Comparison of ENCODE assay signal across 17 cellular contexts in the genomic region with DNA sequence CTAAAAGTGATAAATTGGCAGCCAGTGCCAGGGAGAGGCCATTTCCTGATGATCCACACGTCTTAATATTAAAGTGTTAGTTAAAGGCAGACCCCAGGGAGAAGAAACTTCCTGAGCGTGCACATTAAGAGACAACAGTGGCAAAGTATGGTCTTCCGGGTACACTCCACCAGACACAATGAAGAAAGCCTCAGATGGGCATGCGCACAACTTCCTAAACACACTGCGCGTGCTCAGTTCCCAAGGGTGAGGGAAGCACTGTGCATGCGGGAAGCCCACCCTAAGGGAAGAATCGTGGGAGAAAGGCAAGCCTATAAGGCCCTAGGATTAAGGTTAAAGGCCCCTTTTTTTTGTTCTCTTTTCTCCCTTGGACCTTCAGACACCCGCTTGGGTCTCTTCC.
DNase-seq lines count a peak whose midpoint lies in the region; ATAC-seq and TF ChIP-seq lines count a peak whose summit lies in the region.
"Had no signal": no experiment of that assay in that cellular context is flagged by ENCODE, and none has a peak within 500 bp of the region (broad histone marks: within the 10 kb centered on the region; RNA-seq: fewer than 3 reads in every experiment).

No MANE protein-coding gene starts in this region.

- H3K23ac ChIP-seq in mesendoderm (ENCODE audit: low read length) = no peak overlapping the region

- H3K4me2 ChIP-seq in BLaER1 = peak overlapping the region; percentile 42
- no peak overlapping the region for H3K4me2 ChIP-seq in GM23338
- no peak overlapping the region for H3K4me2 ChIP-seq in mesendoderm (ENCODE audit: low read length)

- no peaks in the 10 kb centered on the region for H3K9me3 Mint-ChIP-seq in GM23338
- H3K9me3 Mint-ChIP-seq: H9 had no signal

- peaks cover 10% of the 10 kb centered on the region; the same call in 1 of the 2 replicates for H3K9me3 ChIP-seq in BLaER1

- H3K18ac ChIP-seq in mesendoderm (ENCODE audit: low read length) = peak overlapping the region; percentile 31

- no peak overlapping the region for H3K27ac Mint-ChIP-seq in GM23338
- H3K27ac Mint-ChIP-seq: B cell; CD4-positive, alpha-beta memory T cell; H9 had no signal

- no peaks in the 10 kb centered on the region; the same call in 2 of the 3 replicates for H3K36me3 Mint-ChIP-seq in GM23338 (ENCODE audit: low read depth)
- H3K36me3 Mint-ChIP-seq: CD4-positive, alpha-beta memory T cell had no signal

- no peaks in the 10 kb centered on the region for H3K79me1 ChIP-seq in mesendoderm (ENCODE audit: low read length)

- DNase-seq in GM23338 (ENCODE audit: low spot score) (no peak), mesendoderm (no peak), 8988T (no peak), epidermal melanocyte (ENCODE audit: insufficient read length, low spot score) (no peak), SIG-M5 (lab: John Stamatoyannopoulos, UW) (no peak)
- DNase-seq: C1 segment of cervical spinal cord; Calu3; CD4-positive, alpha-beta memory T cell; COR-L47; DMS53; DMS79 treated with DMSO at 0.1 percent for 48 hours; GF-D8; H9 had no signal

- TF ChIP-seq CTCF in GM23338 (conservative IDR thresholded peaks at IDR 0.05; ENCODE audit: low read depth in 2 of 2) = no peak

- no peak overlapping the region for H4K5ac ChIP-seq in mesendoderm (ENCODE audit: low read length)

- H3F3A ChIP-seq in GM23338 (replicated peaks; ENCODE audit: low read depth) = no peaks in the 10 kb centered on the region

- no peak overlapping the region for H2BK120ac ChIP-seq in mesendoderm (ENCODE audit: low read depth, low read length)

- WGBS in mesendoderm (ENCODE audit: extremely low coverage, insufficient coverage, low lambda C conversion rate) = no CpG with 5 or more reads among the region's 9 CpGs

- H3K9ac ChIP-seq in BLaER1 (no peak overlapping the region), mesendoderm (ENCODE audit: low read length) (no peak overlapping the region)
- H3K9ac ChIP-seq: GM23248 had no signal

- 0 out of 2 replicates have a peak overlapping the region, but pooled peaks have one; percentile 59 for H2AFZ ChIP-seq in GM23338
- H2AFZ ChIP-seq: GM23248 had no signal

- H4K8ac ChIP-seq in mesendoderm (ENCODE audit: low read depth, low read length) = no peak overlapping the region

- H3K4me1 ChIP-seq in BLaER1 (peaks cover 11% of the 10 kb centered on the region), GM23338 (ENCODE audit: insufficient read depth) (peaks cover 5% of the 10 kb centered on the region; the same call in 1 of the 2 replicates), mesendoderm (ENCODE audit: control insufficient read depth, low read depth, low read length) (peaks cover 5% of the 10 kb centered on the region)

- H3K4me1 Mint-ChIP-seq in GM23338 = peaks cover 16% of the 10 kb centered on the region
- H3K4me1 Mint-ChIP-seq: B cell; CD4-positive, alpha-beta memory T cell had no signal

- H2BK5ac ChIP-seq in mesendoderm (ENCODE audit: low read length) = no peak overlapping the region

- H3K4ac ChIP-seq in mesendoderm (ENCODE audit: low read depth, low read length) = no peak overlapping the region

- H2AK5ac ChIP-seq in mesendoderm (ENCODE audit: low read length) = no peak overlapping the region

- H3K79me2 ChIP-seq in GM23338 (replicated peaks; ENCODE audit: insufficient read depth) = no peaks in the 10 kb centered on the region
- H3K79me2 ChIP-seq in mesendoderm (ENCODE audit: control insufficient read depth, insufficient read depth, low read length) = no peaks in the 10 kb centered on the region

- no peak for ATAC-seq in GM23338
- ATAC-seq: HCT116 had no signal

- no peaks in the 10 kb centered on the region for H4K20me1 ChIP-seq in BLaER1
- no peaks in the 10 kb centered on the region for H4K20me1 ChIP-seq in GM23338 (replicated peaks; ENCODE audit: insufficient read depth)

- H3K27me3 ChIP-seq in BLaER1 (no peaks in the 10 kb centered on the region), GM23338 (ENCODE audit: insufficient read depth) (no peaks in the 10 kb centered on the region), mesendoderm (ENCODE audit: insufficient read depth, low read length, poor library complexity) (no peaks in the 10 kb centered on the region)

- H3K9me2 ChIP-seq in GM23338 (ENCODE audit: insufficient read depth) = peaks cover 27% of the 10 kb centered on the region

- H3K27ac ChIP-seq in BLaER1 = 0 out of 2 replicates have a peak overlapping the region, but pooled peaks have one; percentile 8
- H3K27ac ChIP-seq in GM23338 (ENCODE audit: low read depth) = no peak overlapping the region
- H3K27ac ChIP-seq in mesendoderm (ENCODE audit: low read depth, low read length) = no peak overlapping the region
- H3K27ac ChIP-seq: GM23248 had no signal

- H3K36me3 ChIP-seq in BLaER1 (no peaks in the 10 kb centered on the region), GM23338 (ENCODE audit: insufficient read depth) (no peaks in the 10 kb centered on the region), mesendoderm (ENCODE audit: control insufficient read depth, insufficient read depth, low read length) (no peaks in the 10 kb centered on the region)

- H3K56ac ChIP-seq in mesendoderm (ENCODE audit: low read length) = no peak overlapping the region

- no peak overlapping the region for H3K4me3 Mint-ChIP-seq in GM23338
- H3K4me3 Mint-ChIP-seq: B cell; CD4-positive, alpha-beta memory T cell; H9 had no signal

- H3K4me3 ChIP-seq in BLaER1 = no peak overlapping the region
- H3K4me3 ChIP-seq in GM23338 = no peak overlapping the region
- no peak overlapping the region for H3K4me3 ChIP-seq in mesendoderm (ENCODE audit: low read length)
- H3K4me3 ChIP-seq: GM23248 had no signal

- H2BK15ac ChIP-seq in mesendoderm (replicated peaks; ENCODE audit: low read depth) = no peak overlapping the region

- H3K27me3 Mint-ChIP-seq in GM23338 (ENCODE audit: insufficient read depth, low read depth, poor library complexity) = peaks cover 2% of the 10 kb centered on the region

TF ChIP-seq in GM23338, 12 proteins besides CTCF, POLR2A, EP300 and RAD21 (continues in another document):
- TF ChIP-seq JUNB (IDR thresholded peaks at IDR 0.05; ENCODE audit: unreplicated experiment) = no peak
- no peak for TF ChIP-seq ZNF462 (CRISPR knock-in tag; IDR thresholded peaks at IDR 0.05)
- no peak for TF ChIP-seq CREB1 (CRISPR knock-in tag; IDR thresholded peaks at IDR 0.05; ENCODE audit: low read depth)
- TF ChIP-seq EZH2phosphoT487 (IDR thresholded peaks at IDR 0.05; ENCODE audit: unreplicated experiment) = no peak
